Comparison of ENCODE assay signal across 12 cellular contexts in the genomic region with DNA sequence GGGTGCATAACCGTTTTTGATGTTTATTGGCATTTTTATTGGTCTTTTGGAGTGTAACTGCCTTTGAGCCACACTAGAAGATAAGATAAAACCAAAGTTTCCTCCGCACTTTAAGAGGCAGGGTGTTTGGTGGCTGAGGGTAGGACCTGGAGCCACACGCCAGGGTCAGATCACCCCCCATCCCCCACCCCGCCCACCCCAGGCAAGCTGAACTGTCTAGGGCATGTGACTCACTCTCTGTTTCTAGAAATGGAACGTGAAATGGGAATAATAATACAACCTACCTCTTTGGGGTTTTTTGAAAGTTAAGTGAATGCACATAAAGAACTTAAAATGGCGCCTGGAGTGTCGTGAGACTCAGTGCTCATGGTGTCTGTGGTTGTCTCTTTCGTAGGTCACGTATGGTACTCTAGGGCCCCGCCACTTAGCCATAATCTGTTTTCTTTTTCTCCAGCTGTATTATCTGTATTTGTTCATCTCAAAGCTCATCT.
DNase-seq lines count a peak whose midpoint lies in the region; ATAC-seq lines count a peak whose summit lies in the region.
"Had no signal": no experiment of that assay in that cellular context is flagged by ENCODE, and none has a peak within 500 bp of the region (broad histone marks: within the 10 kb centered on the region; RNA-seq: fewer than 3 reads in every experiment).

No MANE protein-coding gene starts in this region.

- no peaks in the 10 kb centered on the region for H3K27me3 Mint-ChIP-seq in effector memory CD8-positive, alpha-beta T cell

- no peak for DNase-seq in activated CD4-positive, CD25-positive, alpha-beta regulatory T cell treated with anti-CD3 and anti-CD28 coated beads, Interleukin-2, amount 50 U/mL, for 72 hours
- DNase-seq in activated CD8-positive, alpha-beta memory T cell treated with anti-CD3 and anti-CD28 coated beads for 24 hours = peak; percentile 80
- peak in 1 of 3 experiments; percentile 47 for DNase-seq in effector memory CD8-positive, alpha-beta T cell
- DNase-seq in stimulated activated naive CD4-positive, alpha-beta T cell (lab: John Stamatoyannopoulos, UW) = peak in 5 of 6 experiments; percentile 40 to 48 (median 43)
- DNase-seq in cerebellar cortex (ENCODE audit: low spot score) (no peak), NCI-H2196 (lab: John Stamatoyannopoulos, UW; ENCODE audit: unreplicated experiment) (no peak)
- DNase-seq: 8988T, EL, head of caudate nucleus, mesenchymal stem cell had no signal

- peaks cover 90% of the 10 kb centered on the region for H3K36me3 Mint-ChIP-seq in effector memory CD8-positive, alpha-beta T cell (ENCODE audit: insufficient read depth)

- peak overlapping the region; percentile 68 to 90 for H3K4me3 Mint-ChIP-seq in effector memory CD8-positive, alpha-beta T cell

- peak overlapping the region; percentile 98 to 100 for H3K27ac Mint-ChIP-seq in effector memory CD8-positive, alpha-beta T cell

- H3K9me3 Mint-ChIP-seq in effector memory CD8-positive, alpha-beta T cell = no peaks in the 10 kb centered on the region

- H3K4me1 Mint-ChIP-seq in effector memory CD8-positive, alpha-beta T cell (ENCODE audit: low read depth in 2 of 2) = peaks cover 59 to 80% of the 10 kb centered on the region in 2 donors

- peak; percentile 54 to 58 for ATAC-seq in activated CD4-positive, CD25-positive, alpha-beta regulatory T cell treated with anti-CD3 and anti-CD28 coated beads, Interleukin-2, amount 50 U/mL, for 24 hours
- peak; percentile 35 for ATAC-seq in effector memory CD8-positive, alpha-beta T cell (replicated peaks)
- ATAC-seq in HG03108 (IDR thresholded peaks at IDR 0.05; ENCODE audit: unreplicated experiment) = no peak

Comparison
In these comparisons a context has a peak if more than half of its experiments do, and no peak if none do; other contexts are left out.
1. DNase-seq: peak in activated CD8-positive, alpha-beta memory T cell treated with anti-CD3 and anti-CD28 coated beads for 24 hours (single experiment) and stimulated activated naive CD4-positive, alpha-beta T cell (5 of 6); none in activated CD4-positive, CD25-positive, alpha-beta regulatory T cell treated with anti-CD3 and anti-CD28 coated beads, Interleukin-2, amount 50 U/mL, for 72 hours (single experiment), cerebellar cortex (single experiment) and NCI-H2196 (single experiment).